ENCODE assay signal across 1 cellular context in genomic region chr5:177440211-177440989, GRCh38.
TF ChIP-seq lines count a peak whose summit lies in the region.

No MANE protein-coding gene starts in this region.

TF ChIP-seq in H1, 55 proteins besides CTCF, POLR2A, EP300 and RAD21:
- TF ChIP-seq CHD2 (IDR thresholded peaks at IDR 0.05; ENCODE audit: low read length) (no peak), HDAC2 (IDR thresholded peaks at IDR 0.05; ENCODE audit: borderline replicate concordance in 1 of 2, low read depth in 2 of 2, low read length in 2 of 2) (no peak), YY1 (IDR thresholded peaks at IDR 0.05; ENCODE audit: low read depth, low read length) (no peak), SP2 (IDR thresholded peaks at IDR 0.05; ENCODE audit: low read length) (no peak), SP4 (IDR thresholded peaks at IDR 0.05; ENCODE audit: low read length) (no peak), RNF2 (IDR thresholded peaks at IDR 0.05; ENCODE audit: borderline replicate concordance, low read depth, low read length, missing control alignments, poor library complexity, severe bottlenecking) (no peak), RBBP5 (IDR thresholded peaks at IDR 0.05; ENCODE audit: borderline replicate concordance, low read depth, low read length) (no peak), SIRT6 (IDR thresholded peaks at IDR 0.05; ENCODE audit: low read length) (no peak), HDAC6 (IDR thresholded peaks at IDR 0.05; ENCODE audit: low read depth, low read length) (no peak), TCF12 (IDR thresholded peaks at IDR 0.05; ENCODE audit: low read depth, low read length) (no peak), CTBP2 (IDR thresholded peaks at IDR 0.05; ENCODE audit: borderline replicate concordance, insufficient read depth, insufficient read length, low read length) (no peak), KDM1A (IDR thresholded peaks at IDR 0.05; ENCODE audit: borderline replicate concordance, low read length) (no peak), E2F6 (IDR thresholded peaks at IDR 0.05) (no peak)
- TF ChIP-seq, protein P1, sequence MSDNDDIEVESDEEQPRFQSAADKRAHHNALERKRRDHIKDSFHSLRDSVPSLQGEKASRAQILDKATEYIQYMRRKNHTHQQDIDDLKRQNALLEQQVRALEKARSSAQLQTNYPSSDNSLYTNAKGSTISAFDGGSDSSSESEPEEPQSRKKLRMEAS (IDR thresholded peaks at IDR 0.05): no peak
- TF ChIP-seq, protein P2, sequence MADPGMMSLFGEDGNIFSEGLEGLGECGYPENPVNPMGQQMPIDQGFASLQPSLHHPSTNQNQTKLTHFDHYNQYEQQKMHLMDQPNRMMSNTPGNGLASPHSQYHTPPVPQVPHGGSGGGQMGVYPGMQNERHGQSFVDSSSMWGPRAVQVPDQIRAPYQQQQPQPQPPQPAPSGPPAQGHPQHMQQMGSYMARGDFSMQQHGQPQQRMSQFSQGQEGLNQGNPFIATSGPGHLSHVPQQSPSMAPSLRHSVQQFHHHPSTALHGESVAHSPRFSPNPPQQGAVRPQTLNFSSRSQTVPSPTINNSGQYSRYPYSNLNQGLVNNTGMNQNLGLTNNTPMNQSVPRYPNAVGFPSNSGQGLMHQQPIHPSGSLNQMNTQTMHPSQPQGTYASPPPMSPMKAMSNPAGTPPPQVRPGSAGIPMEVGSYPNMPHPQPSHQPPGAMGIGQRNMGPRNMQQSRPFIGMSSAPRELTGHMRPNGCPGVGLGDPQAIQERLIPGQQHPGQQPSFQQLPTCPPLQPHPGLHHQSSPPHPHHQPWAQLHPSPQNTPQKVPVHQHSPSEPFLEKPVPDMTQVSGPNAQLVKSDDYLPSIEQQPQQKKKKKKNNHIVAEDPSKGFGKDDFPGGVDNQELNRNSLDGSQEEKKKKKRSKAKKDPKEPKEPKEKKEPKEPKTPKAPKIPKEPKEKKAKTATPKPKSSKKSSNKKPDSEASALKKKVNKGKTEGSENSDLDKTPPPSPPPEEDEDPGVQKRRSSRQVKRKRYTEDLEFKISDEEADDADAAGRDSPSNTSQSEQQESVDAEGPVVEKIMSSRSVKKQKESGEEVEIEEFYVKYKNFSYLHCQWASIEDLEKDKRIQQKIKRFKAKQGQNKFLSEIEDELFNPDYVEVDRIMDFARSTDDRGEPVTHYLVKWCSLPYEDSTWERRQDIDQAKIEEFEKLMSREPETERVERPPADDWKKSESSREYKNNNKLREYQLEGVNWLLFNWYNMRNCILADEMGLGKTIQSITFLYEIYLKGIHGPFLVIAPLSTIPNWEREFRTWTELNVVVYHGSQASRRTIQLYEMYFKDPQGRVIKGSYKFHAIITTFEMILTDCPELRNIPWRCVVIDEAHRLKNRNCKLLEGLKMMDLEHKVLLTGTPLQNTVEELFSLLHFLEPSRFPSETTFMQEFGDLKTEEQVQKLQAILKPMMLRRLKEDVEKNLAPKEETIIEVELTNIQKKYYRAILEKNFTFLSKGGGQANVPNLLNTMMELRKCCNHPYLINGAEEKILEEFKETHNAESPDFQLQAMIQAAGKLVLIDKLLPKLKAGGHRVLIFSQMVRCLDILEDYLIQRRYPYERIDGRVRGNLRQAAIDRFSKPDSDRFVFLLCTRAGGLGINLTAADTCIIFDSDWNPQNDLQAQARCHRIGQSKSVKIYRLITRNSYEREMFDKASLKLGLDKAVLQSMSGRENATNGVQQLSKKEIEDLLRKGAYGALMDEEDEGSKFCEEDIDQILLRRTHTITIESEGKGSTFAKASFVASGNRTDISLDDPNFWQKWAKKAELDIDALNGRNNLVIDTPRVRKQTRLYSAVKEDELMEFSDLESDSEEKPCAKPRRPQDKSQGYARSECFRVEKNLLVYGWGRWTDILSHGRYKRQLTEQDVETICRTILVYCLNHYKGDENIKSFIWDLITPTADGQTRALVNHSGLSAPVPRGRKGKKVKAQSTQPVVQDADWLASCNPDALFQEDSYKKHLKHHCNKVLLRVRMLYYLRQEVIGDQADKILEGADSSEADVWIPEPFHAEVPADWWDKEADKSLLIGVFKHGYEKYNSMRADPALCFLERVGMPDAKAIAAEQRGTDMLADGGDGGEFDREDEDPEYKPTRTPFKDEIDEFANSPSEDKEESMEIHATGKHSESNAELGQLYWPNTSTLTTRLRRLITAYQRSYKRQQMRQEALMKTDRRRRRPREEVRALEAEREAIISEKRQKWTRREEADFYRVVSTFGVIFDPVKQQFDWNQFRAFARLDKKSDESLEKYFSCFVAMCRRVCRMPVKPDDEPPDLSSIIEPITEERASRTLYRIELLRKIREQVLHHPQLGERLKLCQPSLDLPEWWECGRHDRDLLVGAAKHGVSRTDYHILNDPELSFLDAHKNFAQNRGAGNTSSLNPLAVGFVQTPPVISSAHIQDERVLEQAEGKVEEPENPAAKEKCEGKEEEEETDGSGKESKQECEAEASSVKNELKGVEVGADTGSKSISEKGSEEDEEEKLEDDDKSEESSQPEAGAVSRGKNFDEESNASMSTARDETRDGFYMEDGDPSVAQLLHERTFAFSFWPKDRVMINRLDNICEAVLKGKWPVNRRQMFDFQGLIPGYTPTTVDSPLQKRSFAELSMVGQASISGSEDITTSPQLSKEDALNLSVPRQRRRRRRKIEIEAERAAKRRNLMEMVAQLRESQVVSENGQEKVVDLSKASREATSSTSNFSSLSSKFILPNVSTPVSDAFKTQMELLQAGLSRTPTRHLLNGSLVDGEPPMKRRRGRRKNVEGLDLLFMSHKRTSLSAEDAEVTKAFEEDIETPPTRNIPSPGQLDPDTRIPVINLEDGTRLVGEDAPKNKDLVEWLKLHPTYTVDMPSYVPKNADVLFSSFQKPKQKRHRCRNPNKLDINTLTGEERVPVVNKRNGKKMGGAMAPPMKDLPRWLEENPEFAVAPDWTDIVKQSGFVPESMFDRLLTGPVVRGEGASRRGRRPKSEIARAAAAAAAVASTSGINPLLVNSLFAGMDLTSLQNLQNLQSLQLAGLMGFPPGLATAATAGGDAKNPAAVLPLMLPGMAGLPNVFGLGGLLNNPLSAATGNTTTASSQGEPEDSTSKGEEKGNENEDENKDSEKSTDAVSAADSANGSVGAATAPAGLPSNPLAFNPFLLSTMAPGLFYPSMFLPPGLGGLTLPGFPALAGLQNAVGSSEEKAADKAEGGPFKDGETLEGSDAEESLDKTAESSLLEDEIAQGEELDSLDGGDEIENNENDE (IDR thresholded peaks at IDR 0.05; ENCODE audit: insufficient replicate concordance, low read length): no peak
